Comparison of ENCODE assay signal across 26 cellular contexts in the genomic region with DNA sequence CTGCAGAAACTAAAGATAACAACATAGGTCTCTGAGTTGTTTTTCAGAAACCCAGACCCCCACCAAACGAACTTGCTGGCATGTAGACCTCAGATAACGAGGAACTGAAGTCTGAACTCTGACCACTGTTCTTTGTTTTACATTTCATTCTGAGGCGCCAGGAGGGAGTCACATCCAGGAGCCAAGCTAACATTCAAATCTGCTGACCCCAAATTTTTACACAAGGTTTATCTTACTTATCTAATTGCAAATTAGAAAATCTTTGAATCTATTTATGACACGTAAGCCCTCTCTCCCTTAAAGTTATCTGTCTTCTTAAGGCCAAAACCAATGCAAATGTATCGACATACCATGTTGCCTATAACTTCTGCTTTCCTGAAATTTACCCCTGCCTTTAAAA.
"Had no signal": no experiment of that assay in that cellular context is flagged by ENCODE, and none has a peak within 500 bp of the region (broad histone marks: within the 10 kb centered on the region; RNA-seq: fewer than 3 reads in every experiment).

No MANE protein-coding gene starts in this region.

- H3K27me3 ChIP-seq: brain microvascular endothelial cell, MG63 had no signal

- H3K36me3 Mint-ChIP-seq: activated CD4-positive, alpha-beta memory T cell treated with anti-CD3 and anti-CD28 coated beads for 36 hours; activated naive CD8-positive, alpha-beta T cell; T-cell had no signal

- H3K36me3 ChIP-seq: brain microvascular endothelial cell, MG63 had no signal

- H3K9me3 ChIP-seq: MG63 had no signal

- H3K9me3 Mint-ChIP-seq: activated CD4-positive, alpha-beta memory T cell treated with anti-CD3 and anti-CD28 coated beads for 36 hours; activated CD4-positive, alpha-beta T cell treated with anti-CD3 and anti-CD28 coated beads, Interleukin-2, amount 10 ng/mL, durations not matched to agents 7 days and 5 days; activated naive CD4-positive, alpha-beta T cell treated with anti-CD3 and anti-CD28 coated beads for 36 hours; activated T-helper 17 cell treated with anti-CD3 and anti-CD28 coated beads, Interleukin-2, amount 50 U/mL, for 72 hours; T-cell had no signal

- DNase-seq: activated CD4-positive, alpha-beta memory T cell treated with anti-CD3 and anti-CD28 coated beads for 36 hours; activated CD4-positive, alpha-beta T cell treated with anti-CD3 and anti-CD28 coated beads, Interleukin-2, amount 10 ng/mL, durations not matched to agents 7 days and 5 days; activated CD4-positive, CD25-positive, alpha-beta regulatory T cell; activated gamma-delta T cell; activated naive CD4-positive, alpha-beta T cell treated with anti-CD3 and anti-CD28 coated beads for 36 hours; activated T-cell treated with anti-CD3 and anti-CD28 coated beads for 4 hours; activated T-cell treated with anti-CD3 and anti-CD28 coated beads, Interleukin-2, amount 50 U/mL, for 48 hours; amygdala; brain microvascular endothelial cell; cerebellar nuclear complex; MG63; MV-4-11; NCI-H1092 treated with DMSO at 0.1 percent for 48 hours; NCI-H1436; NCI-H1694 treated with DMSO at 0.1 percent for 48 hours; NCI-H2029 treated with DMSO at 0.1 percent for 48 hours; NCI-H345; NCI-H510A; NCI-H526 treated with DMSO at 0.1 percent for 48 hours; NCI-H82; T-cell; T-helper 2 cell; T1000 had no signal

- ATAC-seq: activated T-helper 17 cell treated with anti-CD3 and anti-CD28 coated beads, Interleukin-2, amount 50 U/mL, for 72 hours; T-cell had no signal

- H3K4me1 Mint-ChIP-seq: activated CD4-positive, alpha-beta T cell treated with anti-CD3 and anti-CD28 coated beads, Interleukin-2, amount 10 ng/mL, durations not matched to agents 7 days and 5 days; activated T-helper 17 cell treated with anti-CD3 and anti-CD28 coated beads, Interleukin-2, amount 50 U/mL, for 72 hours; T-cell had no signal

- H3K27ac Mint-ChIP-seq: activated CD4-positive, alpha-beta memory T cell treated with anti-CD3 and anti-CD28 coated beads for 36 hours; activated CD4-positive, alpha-beta T cell treated with anti-CD3 and anti-CD28 coated beads, Interleukin-2, amount 10 ng/mL, durations not matched to agents 7 days and 5 days; activated naive CD4-positive, alpha-beta T cell treated with anti-CD3 and anti-CD28 coated beads for 36 hours; activated naive CD8-positive, alpha-beta T cell; activated T-helper 17 cell treated with anti-CD3 and anti-CD28 coated beads, Interleukin-2, amount 50 U/mL, for 72 hours; T-cell had no signal

- H3K4me3 ChIP-seq: MG63 had no signal

- H3K27me3 Mint-ChIP-seq: activated naive CD8-positive, alpha-beta T cell had no signal

- H3K27ac ChIP-seq: brain microvascular endothelial cell, VCaP had no signal

- H3K4me3 Mint-ChIP-seq: activated CD4-positive, alpha-beta memory T cell treated with anti-CD3 and anti-CD28 coated beads for 36 hours; activated CD4-positive, alpha-beta T cell treated with anti-CD3 and anti-CD28 coated beads, Interleukin-2, amount 10 ng/mL, durations not matched to agents 7 days and 5 days; activated naive CD4-positive, alpha-beta T cell treated with anti-CD3 and anti-CD28 coated beads for 36 hours; activated naive CD8-positive, alpha-beta T cell; activated T-helper 17 cell treated with anti-CD3 and anti-CD28 coated beads, Interleukin-2, amount 50 U/mL, for 72 hours; T-cell had no signal
